16 cellular contexts compared by ENCODE assay signal in the genomic region with DNA sequence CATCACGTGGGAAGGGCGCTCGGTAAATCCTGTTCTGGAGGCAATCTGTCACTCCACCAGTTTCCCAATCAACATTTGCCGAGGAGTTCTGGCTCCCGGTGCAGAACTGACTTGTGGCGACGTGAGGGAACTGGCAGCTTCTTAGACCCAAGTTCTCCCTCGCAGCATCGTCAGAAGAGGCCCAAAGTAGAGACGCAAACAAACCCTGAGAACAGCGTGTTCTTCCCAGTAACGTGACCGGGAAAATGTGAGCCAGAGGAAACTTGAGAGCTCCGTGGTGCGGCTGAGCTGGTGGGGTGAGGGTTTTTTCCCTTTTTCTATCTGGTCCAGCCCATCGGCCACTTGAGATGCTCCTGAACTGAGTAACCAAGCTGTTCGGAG.
DNase-seq lines count a peak whose midpoint lies in the region; ATAC-seq and TF ChIP-seq lines count a peak whose summit lies in the region.
"Had no signal": no experiment of that assay in that cellular context is flagged by ENCODE, and none has a peak within 500 bp of the region (broad histone marks: within the 10 kb centered on the region; RNA-seq: fewer than 3 reads in every experiment).

No MANE protein-coding gene starts in this region.

- no peak overlapping the region for H3K4me3 Mint-ChIP-seq in activated T-cell treated with anti-CD3 and anti-CD28 coated beads, Interleukin-2, amount 50 U/mL, for 72 hours
- H3K4me3 Mint-ChIP-seq in activated T-helper 2 cell treated with anti-CD3 and anti-CD28 coated beads, Interferon-gamma antibody, Interleukin-2, Interleukin-4, amounts not matched to agents 10 μg/mL and 5 μg/mL and 100 μg/mL, durations not matched to agents 14 hours and 24 hours and 36 hours (ENCODE audit: low read depth): no peak overlapping the region
- H3K4me3 Mint-ChIP-seq: H9; stimulated activated naive B cell treated with anti-CD40 and anti-IgM and Interleukin-4, amounts not matched to agents 10 μg/mL and 1 μg/mL and 100 μg/mL, for 72 hours had no signal

- no peaks in the 10 kb centered on the region for H3K79me2 ChIP-seq in osteoblast (ENCODE audit: insufficient read depth, low read length)

- H3K27me3 ChIP-seq in osteoblast (ENCODE audit: insufficient read depth, low read length): no peaks in the 10 kb centered on the region
- no peaks in the 10 kb centered on the region for H3K27me3 ChIP-seq in upper lobe of right lung

- H3K36me3 ChIP-seq in osteoblast (ENCODE audit: insufficient read depth, low read length) (no peaks in the 10 kb centered on the region), upper lobe of right lung (no peaks in the 10 kb centered on the region)

- DNase-seq in DMS 273 (lab: John Stamatoyannopoulos, UW; ENCODE audit: unreplicated experiment) (peak; percentile 53), DMS 273 treated with DMSO at 0.1 percent for 48 hours (lab: John Stamatoyannopoulos, UW) (no peak), fibroblast of peridontal ligament (ENCODE audit: extremely low read depth) (peak; percentile 41), osteoblast (ENCODE audit: insufficient read length, low spot score, missing footprints) (peak; percentile 45), upper lobe of right lung (peak; percentile 85), HuH-7 (ENCODE audit: low spot score) (no peak)
- no peak for DNase-seq in activated T-cell treated with anti-CD3 and anti-CD28 coated beads, Interleukin-2, amount 50 U/mL, for 72 hours
- no peak for DNase-seq in activated T-helper 2 cell treated with anti-CD3 and anti-CD28 coated beads, Interferon-gamma antibody, Interleukin-2, Interleukin-4, amounts not matched to agents 10 μg/mL and 5 μg/mL and 100 μg/mL, durations not matched to agents 14 hours and 24 hours and 36 hours (ENCODE audit: low spot score)
- DNase-seq: 8988T; H9; IMR-90; NCI-H2081; OCI-M1; stimulated activated CD4-positive, alpha-beta T cell treated with anti-CD3 and anti-CD28 coated beads, Interleukin-2, amount 100 ng/mL, for 24 hours; stimulated activated naive B cell treated with anti-CD40 and anti-IgM and Interleukin-4, amounts not matched to agents 10 μg/mL and 1 μg/mL and 100 μg/mL, for 72 hours had no signal

- H3K9me3 ChIP-seq in osteoblast (ENCODE audit: low read depth, low read length) (no peaks in the 10 kb centered on the region), upper lobe of right lung (no peaks in the 10 kb centered on the region)

- no peak for TF ChIP-seq CTCF in osteoblast (IDR thresholded peaks at IDR 0.05; ENCODE audit: extremely low read depth, low read depth, low read length)
- no peak for TF ChIP-seq CTCF in upper lobe of right lung (IDR thresholded peaks at IDR 0.05)

- H3K36me3 Mint-ChIP-seq in activated T-cell treated with anti-CD3 and anti-CD28 coated beads, Interleukin-2, amount 50 U/mL, for 72 hours (ENCODE audit: insufficient read depth in 2 of 2): peaks cover 17 to 24% of the 10 kb centered on the region in 2 donors
- peaks cover 61% of the 10 kb centered on the region for H3K36me3 Mint-ChIP-seq in activated T-helper 2 cell treated with anti-CD3 and anti-CD28 coated beads, Interferon-gamma antibody, Interleukin-2, Interleukin-4, amounts not matched to agents 10 μg/mL and 5 μg/mL and 100 μg/mL, durations not matched to agents 14 hours and 24 hours and 36 hours (ENCODE audit: low read depth)
- H3K36me3 Mint-ChIP-seq: stimulated activated naive B cell treated with anti-CD40 and anti-IgM and Interleukin-4, amounts not matched to agents 10 μg/mL and 1 μg/mL and 100 μg/mL, for 72 hours had no signal

- H3K27ac ChIP-seq in osteoblast (ENCODE audit: low read depth, low read length) (no peak overlapping the region), upper lobe of right lung (peak overlapping the region; percentile 84)

- ATAC-seq in upper lobe of right lung: peak; percentile 81
- ATAC-seq in activated T-cell treated with anti-CD3 and anti-CD28 coated beads, Interleukin-2, amount 50 U/mL, for 72 hours (replicated peaks in 1 of 2): no peak
- ATAC-seq: natural killer cell treated with Interleukin-12 subunit alpha and Interleukin-12 subunit beta and Interleukin-15 and Interleukin-18, amount 100 ng/mL, for 72 hours; stimulated activated naive B cell treated with anti-CD40 and anti-IgM and Interleukin-4, amounts not matched to agents 10 μg/mL and 1 μg/mL and 100 μg/mL, for 72 hours had no signal

- no peak overlapping the region for H3K4me2 ChIP-seq in osteoblast (ENCODE audit: insufficient read depth, low read length)

- H4K20me1 ChIP-seq in osteoblast (ENCODE audit: insufficient read depth, low read length): peaks cover 50% of the 10 kb centered on the region

- peaks cover 0 to 6% of the 10 kb centered on the region in 2 donors for H3K9me3 Mint-ChIP-seq in activated T-cell treated with anti-CD3 and anti-CD28 coated beads, Interleukin-2, amount 50 U/mL, for 72 hours
- peaks cover 9% of the 10 kb centered on the region for H3K9me3 Mint-ChIP-seq in activated T-helper 2 cell treated with anti-CD3 and anti-CD28 coated beads, Interferon-gamma antibody, Interleukin-2, Interleukin-4, amounts not matched to agents 10 μg/mL and 5 μg/mL and 100 μg/mL, durations not matched to agents 14 hours and 24 hours and 36 hours

- H3K4me3 ChIP-seq in osteoblast (ENCODE audit: insufficient read depth, low read length): no peak overlapping the region
- peak overlapping the region; percentile 33 for H3K4me3 ChIP-seq in upper lobe of right lung

- H3K27me3 Mint-ChIP-seq in activated T-cell treated with anti-CD3 and anti-CD28 coated beads, Interleukin-2, amount 50 U/mL, for 72 hours (ENCODE audit: low read depth): no peaks in the 10 kb centered on the region
- H3K27me3 Mint-ChIP-seq in activated T-helper 2 cell treated with anti-CD3 and anti-CD28 coated beads, Interferon-gamma antibody, Interleukin-2, Interleukin-4, amounts not matched to agents 10 μg/mL and 5 μg/mL and 100 μg/mL, durations not matched to agents 14 hours and 24 hours and 36 hours (ENCODE audit: low read depth): no peaks in the 10 kb centered on the region
- H3K27me3 Mint-ChIP-seq: natural killer cell treated with Interleukin-12 subunit alpha and Interleukin-12 subunit beta and Interleukin-15 and Interleukin-18, amount 100 ng/mL, for 72 hours had no signal

- no peak overlapping the region for H2AFZ ChIP-seq in osteoblast (ENCODE audit: low read length)

- intact Hi-C loops in upper lobe of right lung (cut with DNase I): no loop called here
- intact Hi-C loops in activated T-helper 2 cell treated with anti-CD3 and anti-CD28 coated beads, Interferon-gamma antibody, Interleukin-2, Interleukin-4, amounts not matched to agents 10 μg/mL and 5 μg/mL and 100 μg/mL, durations not matched to agents 14 hours and 24 hours and 36 hours (cut with micrococcal nuclease): no loop called here

- H3K4me1 Mint-ChIP-seq in activated T-cell treated with anti-CD3 and anti-CD28 coated beads, Interleukin-2, amount 50 U/mL, for 72 hours (ENCODE audit: low read depth): peaks cover 65% of the 10 kb centered on the region
- H3K4me1 Mint-ChIP-seq in activated T-helper 2 cell treated with anti-CD3 and anti-CD28 coated beads, Interferon-gamma antibody, Interleukin-2, Interleukin-4, amounts not matched to agents 10 μg/mL and 5 μg/mL and 100 μg/mL, durations not matched to agents 14 hours and 24 hours and 36 hours (ENCODE audit: low read depth): peaks cover 43% of the 10 kb centered on the region

- H3K27ac Mint-ChIP-seq in activated T-cell treated with anti-CD3 and anti-CD28 coated beads, Interleukin-2, amount 50 U/mL, for 72 hours: no peak overlapping the region
- H3K27ac Mint-ChIP-seq in activated T-helper 2 cell treated with anti-CD3 and anti-CD28 coated beads, Interferon-gamma antibody, Interleukin-2, Interleukin-4, amounts not matched to agents 10 μg/mL and 5 μg/mL and 100 μg/mL, durations not matched to agents 14 hours and 24 hours and 36 hours: no peak overlapping the region
- H3K27ac Mint-ChIP-seq: H9; stimulated activated naive B cell treated with anti-CD40 and anti-IgM and Interleukin-4, amounts not matched to agents 10 μg/mL and 1 μg/mL and 100 μg/mL, for 72 hours had no signal

- H3K4me1 ChIP-seq in osteoblast (ENCODE audit: insufficient read depth, low read length): peaks cover 9% of the 10 kb centered on the region
- peaks cover 17% of the 10 kb centered on the region for H3K4me1 ChIP-seq in upper lobe of right lung

Comparison
In these comparisons a context has a peak if more than half of its experiments do, and no peak if none do; other contexts are left out.
1. DNase-seq: peak in DMS 273 (single experiment), fibroblast of peridontal ligament (single experiment), osteoblast (single experiment) and upper lobe of right lung (single experiment); none in DMS 273 treated with DMSO at 0.1 percent for 48 hours (single experiment), activated T-cell treated with anti-CD3 and anti-CD28 coated beads, Interleukin-2, amount 50 U/mL, for 72 hours (0 of 2), activated T-helper 2 cell treated with anti-CD3 and anti-CD28 coated beads, Interferon-gamma antibody, Interleukin-2, Interleukin-4, amounts not matched to agents 10 μg/mL and 5 μg/mL and 100 μg/mL, durations not matched to agents 14 hours and 24 hours and 36 hours (single experiment) and HuH-7 (single experiment).